Comparison of ENCODE assay signal across 1 cellular context in the genomic region with DNA sequence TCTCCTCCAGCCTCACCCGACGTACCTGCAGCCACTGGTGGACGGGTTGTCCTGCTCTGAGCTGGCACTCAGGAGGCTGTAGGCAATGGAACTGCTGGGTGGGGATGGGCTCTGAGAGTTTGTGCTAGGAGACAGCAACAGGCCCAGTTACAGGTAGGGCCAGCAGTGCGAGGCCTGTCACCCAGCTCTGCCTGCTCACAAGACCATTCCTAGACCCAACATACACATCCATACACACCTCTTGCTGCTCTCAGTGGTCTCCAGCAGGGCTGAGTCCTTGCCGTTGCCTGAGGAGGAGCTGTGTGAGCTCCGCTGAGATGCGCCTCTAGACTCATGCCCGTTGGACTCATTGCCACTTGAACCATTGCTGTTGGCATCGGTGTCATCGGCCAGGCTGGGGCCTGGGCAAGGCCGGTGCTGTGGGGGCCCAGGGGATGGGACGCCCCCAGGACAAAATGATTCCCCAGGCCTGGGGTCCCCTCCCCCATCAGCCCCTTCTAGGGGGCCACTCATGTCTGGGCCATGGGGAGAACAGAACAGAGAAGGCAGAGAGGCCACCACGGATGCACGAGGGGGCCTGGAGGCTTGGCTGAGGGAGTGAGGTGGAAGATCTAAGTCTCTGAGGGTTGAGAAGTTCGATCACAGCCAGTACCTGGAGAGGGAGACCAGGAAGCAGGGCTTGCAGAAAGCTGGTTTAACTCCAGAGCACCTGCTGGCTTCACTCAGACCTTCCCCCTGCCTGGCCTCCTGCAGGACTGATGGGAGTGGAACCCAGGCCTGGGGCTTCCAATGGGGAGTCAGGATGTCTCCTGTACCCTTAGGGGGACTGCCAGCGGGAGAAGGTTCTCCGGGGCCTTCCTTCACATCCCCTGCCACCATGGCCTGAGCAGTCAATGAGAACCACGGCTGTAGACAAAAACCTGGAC.
TF ChIP-seq lines count a peak whose summit lies in the region.

No MANE protein-coding gene starts in this region.

TF ChIP-seq in A549, 52 proteins besides CTCF, POLR2A, EP300 and RAD21 (continued from another document):
- no peak for TF ChIP-seq ATOH8 (CRISPR knock-in tag; IDR thresholded peaks at IDR 0.05; ENCODE audit: low read depth)
- TF ChIP-seq ZC3H11A (IDR thresholded peaks at IDR 0.05), result no peak
- no peak for TF ChIP-seq NR3C1 (IDR thresholded peaks at IDR 0.05)
- TF ChIP-seq ZSCAN20 (CRISPR knock-in tag; IDR thresholded peaks at IDR 0.05), result no peak
- no peak for TF ChIP-seq EHF (CRISPR knock-in tag; IDR thresholded peaks at IDR 0.05)
